Comparison of ENCODE assay signal across 11 cellular contexts in genomic region chr7:72928216-72928615, GRCh38. TPM values are rescaled to one million over a fixed set of nuclear protein-coding genes. Genes with fewer than 3 reads are reported as not detected.
A peak's percentile ranks its signal among the peaks of the same experiment; 100 is the strongest.
DNase-seq lines count a peak whose midpoint lies in the region; ATAC-seq, FAIRE-seq and TF ChIP-seq lines count a peak whose summit lies in the region.
"Not testable (repeated sequence)": the region's sequence is repeated elsewhere in the genome, so short reads cannot be mapped to it uniquely, and the experiment has no call there.
"Had no signal": no experiment of that assay in that cellular context is flagged by ENCODE, and none has a peak within 500 bp of the region (broad histone marks: within the 10 kb centered on the region; RNA-seq: fewer than 3 reads in every experiment).

No MANE protein-coding gene starts in this region.

- H3K9me3 ChIP-seq in GM23248 (ENCODE audit: low read depth); K562 (replicated peaks; ENCODE audit: control insufficient read depth, insufficient read depth, low read depth, low read length): not testable (repeated sequence)

- not testable (repeated sequence) for FAIRE-seq in K562 (lab: Jason Lieb, UNC)

- not testable (repeated sequence) for H3K9ac ChIP-seq in GM23248; K562 (ENCODE audit: insufficient read depth in 1 of 2, low read depth in 2 of 2, low read length in 2 of 2)

- not testable (repeated sequence) for H4K20me1 ChIP-seq in GM23248 (ENCODE audit: insufficient read depth); K562 (replicated peaks; ENCODE audit: control insufficient read depth, insufficient read depth, low read length)

- 88 to 91% methylated on average over 6 of the region's 6 CpGs for WGBS in GM23248 (ENCODE audit: low coverage in 1 of 2, low lambda C conversion rate in 2 of 2, missing lambda C conversion rate in 2 of 2), 2 experiments
- WGBS in K562 (ENCODE audit: insufficient coverage, low coverage, missing lambda C conversion rate), result 91% methylated on average over 6 of the region's 6 CpGs

- CTCF ChIA-PET in K562 (lab: Yijun Ruan, JAX; ENCODE audit: low intra/inter-chr PET ratio), result not testable (repeated sequence)

- not testable (repeated sequence) for H3K9me3 Mint-ChIP-seq in HFFc6, type B pancreatic cell

- H3K4me2 ChIP-seq in GM23248 (ENCODE audit: unreplicated experiment); K562 (ENCODE audit: insufficient read depth, low read length): not testable (repeated sequence)

- peaks cover 44% of the 10 kb centered on the region for H3K36me3 ChIP-seq in GM23248 (ENCODE audit: low read depth)
- H3K36me3 ChIP-seq in K562 (ENCODE audit: control insufficient read depth, insufficient read depth, low read length), result peaks cover 67% of the 10 kb centered on the region

- H3K27ac Mint-ChIP-seq in HFFc6, type B pancreatic cell: not testable (repeated sequence)

- not testable (repeated sequence) for TF ChIP-seq EP300 in K562 (IDR thresholded peaks at IDR 0.05; ENCODE audit: low read length)

- not testable (repeated sequence) for H3K9me2 ChIP-seq in GM23248 (ENCODE audit: insufficient read depth)

- POLR2A ChIA-PET in K562 (lab: Yijun Ruan, JAX), result interaction anchor here (0.6 to 1.2 kb wide), 2 partner anchors 100 to 1149 kb away, joined by 3 read pairs; partner anchors contain the start of gene TYW1B

- TF ChIP-seq POLR2A in K562 (conservative IDR thresholded peaks at IDR 0.05), result not testable (repeated sequence)

- peak; percentile 16; the same call in 1 of the 2 replicates for TF ChIP-seq CTCF in HFFc6 (IDR thresholded peaks at IDR 0.05)
- not testable (repeated sequence) for TF ChIP-seq CTCF in K562 (IDR thresholded peaks at IDR 0.05 in 2 of 3, conservative IDR thresholded peaks at IDR 0.05 in 1 of 3; ENCODE audit: insufficient read depth in 2 of 3, low read depth in 1 of 3, low read length in 3 of 3)
- peak; percentile 10 for TF ChIP-seq CTCF in choroid plexus epithelial cell (conservative IDR thresholded peaks at IDR 0.05; ENCODE audit: low read depth, low read length)
- peak; percentile 52 for TF ChIP-seq CTCF in type B pancreatic cell (conservative IDR thresholded peaks at IDR 0.05)

- intact Hi-C loops in K562 (cut with micrococcal nuclease), result not testable (repeated sequence)

- not testable (repeated sequence) for H3K4me3 ChIP-seq in GM23248; K562; choroid plexus epithelial cell (ENCODE audit: low read depth, low read length)

- DNase-seq in ACHN (peak; percentile 13), GM23248 (peak; percentile 2), K562 (ENCODE audit: extremely low read depth in 1 of 4, low spot score in 3 of 4) (peak in 1 of 4 experiments; percentile 7), islet precursor cell (peak; percentile 21)
- DNase-seq in HFFc6; choroid plexus epithelial cell (ENCODE audit: low read depth); type B pancreatic cell (ENCODE audit: extremely low spot score, unreplicated experiment): not testable (repeated sequence)

- not testable (repeated sequence) for H3K27ac ChIP-seq in GM23248; K562 (ENCODE audit: extremely low read depth, low read depth, low read length)

- H3K4me1 Mint-ChIP-seq in HFFc6 (ENCODE audit: low read depth) (peaks cover 24% of the 10 kb centered on the region), type B pancreatic cell (ENCODE audit: unreplicated experiment) (peaks cover 11% of the 10 kb centered on the region)

- not testable (repeated sequence) for H3K27me3 ChIP-seq in GM23248 (replicated peaks; ENCODE audit: insufficient read depth); K562 (ENCODE audit: control insufficient read depth in 2 of 2, insufficient read depth in 2 of 2, low read length in 2 of 2)

- BruUV-seq in K562 (replicated peaks; lab: Mats Ljungman, UMichigan), result not testable (repeated sequence)

- not testable (repeated sequence) for H3K4me3 Mint-ChIP-seq in HFFc6, type B pancreatic cell

- H3F3A ChIP-seq in GM23248 (ENCODE audit: insufficient read depth), result peaks cover 12% of the 10 kb centered on the region

- ATAC-seq in K562, result not testable (repeated sequence)

- H3K9me1 ChIP-seq in K562 (ENCODE audit: control insufficient read depth, insufficient read depth, low read length), result not testable (repeated sequence)

- TF ChIP-seq RAD21 in K562 (CRISPR knock-in tag; conservative IDR thresholded peaks at IDR 0.05 in 1 of 2, IDR thresholded peaks at IDR 0.05 in 1 of 2), result not testable (repeated sequence)

- not testable (repeated sequence) for H3K4me1 ChIP-seq in GM23248 (ENCODE audit: insufficient read depth)
- H3K4me1 ChIP-seq in K562 (replicated peaks in 1 of 2; ENCODE audit: control insufficient read depth in 2 of 2, insufficient read depth in 2 of 2, low read length in 2 of 2), result peaks cover 6 to 13% of the 10 kb centered on the region in 2 experiments; a peak in 4 of 5 replicates

- in situ Hi-C loops in ACHN (cut with HindIII; ENCODE audit: low pct_ligation_motif_present, low pct_unique_long_range_greater_than_20kb, low sequenced_read_pairs); GM23248 (cut with MboI); K562 (cut with MboI): not testable (repeated sequence)

- H3K27me3 Mint-ChIP-seq in HFFc6 (ENCODE audit: insufficient read depth); type B pancreatic cell: not testable (repeated sequence)

- H2AFZ ChIP-seq in GM23248; K562 (ENCODE audit: low read depth, low read length): not testable (repeated sequence)

- peaks cover 34% of the 10 kb centered on the region for H3K36me3 Mint-ChIP-seq in HFFc6 (ENCODE audit: low read depth)
- H3K36me3 Mint-ChIP-seq in type B pancreatic cell, result peaks cover 24% of the 10 kb centered on the region

- H3K79me2 ChIP-seq in GM23248 (ENCODE audit: insufficient read depth), result peaks cover 76% of the 10 kb centered on the region
- H3K79me2 ChIP-seq in K562 (ENCODE audit: control insufficient read depth, insufficient read depth, low read length), result peaks cover 42% of the 10 kb centered on the region

RNA-seq across cellular contexts. Expression of gene POM121, which starts 3.3 kb away (rescaled TPM):
- 4.9 and 6.5 TPM in 2 replicates for total RNA-seq in GM23248 (2014; rRNA removed; shearing (Covaris generic))
- polyA plus RNA-seq in GM23248 (2016; fragmentation: Nextera tagmentation; extraction: Ambion mirVana) (13.2 and 13.3 TPM in 2 replicates), K562 (2011; rRNA removed) (8.7 and 10.2 TPM in 2 replicates), K562 (2014; fragmentation: Illumina TruSeq; extraction: Trizol) (87.0 and 95.4 TPM in 2 replicates), K562 (2014; fragmentation: Nextera tagmentation; extraction: Ambion mirVana) (1 to 10 TPM; 3.6 to 3.8 TPM), K562 (2014; rRNA removed) (32.9 and 38.7 TPM in 2 replicates)
- total RNA-seq in HFFc6 (2021; fragmentation: NEBNext Ultra II Directional; extraction: Animal tissue kit (Norgen Biotek cat#: 25700)), result 10 to 100 TPM; 40.4 to 43.9 (median 42.2) TPM
- total RNA-seq in K562 (2011; cell fraction: chromatin; rRNA removed; ENCODE audit: low replicate concordance), result 70.8 and 99.4 TPM in 2 replicates
- total RNA-seq in K562 (2011; cell fraction: nucleolus; rRNA removed), result 62.4 and 63.6 TPM in 2 replicates
- total RNA-seq in K562 (2011; cell fraction: nucleoplasm; rRNA removed), result 76.9 and 115 TPM in 2 replicates
- total RNA-seq in K562 (2014; rRNA removed) (10.8 and 17.5 TPM in 2 replicates), K562 (2014; rRNA removed; fragmentation: Illumina TruSeq; extraction: Trizol) (14.5 and 14.6 TPM in 2 replicates), K562 (2015; rRNA removed; fragmentation: Illumina TruSeq; extraction: Trizol) (12.5 and 16.0 TPM in 2 replicates), K562 (2021) (99.6 and 112 TPM in 2 replicates), type B pancreatic cell (ENCODE audit: low replicate concordance) (38.9 and 51.2 TPM in 2 replicates)
- polyA plus RNA-seq in K562 (2011; cell fraction: cytosol; rRNA removed), result 10.1 and 14.9 TPM in 2 replicates
- polyA plus RNA-seq in K562 (2011; cell fraction: nucleus; rRNA removed), result 25.1 and 42.7 TPM in 2 replicates
- 63.1 and 66.9 TPM in 2 replicates for polyA plus RNA-seq in K562 (2012)
- polyA minus RNA-seq in K562 (2011; rRNA and poly(A)+ RNA removed), result 14.0 and 17.1 TPM in 2 replicates
- polyA minus RNA-seq in K562 (2011; cell fraction: cytosol; rRNA and poly(A)+ RNA removed), result 33.3 and 39.8 TPM in 2 replicates
- polyA minus RNA-seq in K562 (2011; cell fraction: nucleus; rRNA and poly(A)+ RNA removed), result 13.3 and 15.6 TPM in 2 replicates

RNA-seq across cellular contexts. Expression of gene TRIM74, which starts 41.0 kb away (rescaled TPM):
- not detected in 2 replicates for total RNA-seq in GM23248 (2014; rRNA removed; shearing (Covaris generic))
- polyA plus RNA-seq in GM23248 (2016; fragmentation: Nextera tagmentation; extraction: Ambion mirVana), result not detected in 2 replicates
- total RNA-seq in HFFc6 (2021; fragmentation: NEBNext Ultra II Directional; extraction: Animal tissue kit (Norgen Biotek cat#: 25700)), result under 1 TPM in 1 of 6 experiments, not detected in 5; 0.21 TPM
- not detected in 2 replicates for total RNA-seq in K562 (2011; cell fraction: chromatin; rRNA removed; ENCODE audit: low replicate concordance)
- not detected in 2 replicates for total RNA-seq in K562 (2011; cell fraction: nucleolus; rRNA removed)
- total RNA-seq in K562 (2011; cell fraction: nucleoplasm; rRNA removed), result not detected in 2 replicates
- not detected in 2 replicates for total RNA-seq in K562 (2014; rRNA removed)
- not detected in 2 replicates for total RNA-seq in K562 (2014; rRNA removed; fragmentation: Illumina TruSeq; extraction: Trizol)
- total RNA-seq in K562 (2015; rRNA removed; fragmentation: Illumina TruSeq; extraction: Trizol), result not detected in 2 replicates
- not detected in 2 replicates for total RNA-seq in K562 (2021)
- polyA plus RNA-seq in K562 (2011; rRNA removed), result not detected in 2 replicates
- polyA plus RNA-seq in K562 (2011; cell fraction: cytosol; rRNA removed), result not detected in 2 replicates
- 0.18 TPM in 1 of 2 replicates, not detected in the other for polyA plus RNA-seq in K562 (2011; cell fraction: nucleus; rRNA removed)
- 0.58 TPM in 1 of 2 replicates, not detected in the other for polyA plus RNA-seq in K562 (2012)
- not detected in 2 replicates for polyA plus RNA-seq in K562 (2014; fragmentation: Illumina TruSeq; extraction: Trizol)
- polyA plus RNA-seq in K562 (2014; fragmentation: Nextera tagmentation; extraction: Ambion mirVana), result not detected
- not detected in 2 replicates for polyA plus RNA-seq in K562 (2014; rRNA removed)
- polyA minus RNA-seq in K562 (2011; rRNA and poly(A)+ RNA removed), result not detected in 2 replicates
- polyA minus RNA-seq in K562 (2011; cell fraction: cytosol; rRNA and poly(A)+ RNA removed), result not detected in 2 replicates
- polyA minus RNA-seq in K562 (2011; cell fraction: nucleus; rRNA and poly(A)+ RNA removed), result not detected in 2 replicates
- 1.8 TPM in 1 of 2 replicates, not detected in the other for total RNA-seq in type B pancreatic cell (ENCODE audit: low replicate concordance)
- total RNA-seq: H4 had no signal
- polyA plus RNA-seq: AG04450; CD4-positive, CD25-positive, alpha-beta regulatory T cell; CD8-positive, alpha-beta memory T cell had no signal
